8 cellular contexts compared by ENCODE assay signal in the genomic region with DNA sequence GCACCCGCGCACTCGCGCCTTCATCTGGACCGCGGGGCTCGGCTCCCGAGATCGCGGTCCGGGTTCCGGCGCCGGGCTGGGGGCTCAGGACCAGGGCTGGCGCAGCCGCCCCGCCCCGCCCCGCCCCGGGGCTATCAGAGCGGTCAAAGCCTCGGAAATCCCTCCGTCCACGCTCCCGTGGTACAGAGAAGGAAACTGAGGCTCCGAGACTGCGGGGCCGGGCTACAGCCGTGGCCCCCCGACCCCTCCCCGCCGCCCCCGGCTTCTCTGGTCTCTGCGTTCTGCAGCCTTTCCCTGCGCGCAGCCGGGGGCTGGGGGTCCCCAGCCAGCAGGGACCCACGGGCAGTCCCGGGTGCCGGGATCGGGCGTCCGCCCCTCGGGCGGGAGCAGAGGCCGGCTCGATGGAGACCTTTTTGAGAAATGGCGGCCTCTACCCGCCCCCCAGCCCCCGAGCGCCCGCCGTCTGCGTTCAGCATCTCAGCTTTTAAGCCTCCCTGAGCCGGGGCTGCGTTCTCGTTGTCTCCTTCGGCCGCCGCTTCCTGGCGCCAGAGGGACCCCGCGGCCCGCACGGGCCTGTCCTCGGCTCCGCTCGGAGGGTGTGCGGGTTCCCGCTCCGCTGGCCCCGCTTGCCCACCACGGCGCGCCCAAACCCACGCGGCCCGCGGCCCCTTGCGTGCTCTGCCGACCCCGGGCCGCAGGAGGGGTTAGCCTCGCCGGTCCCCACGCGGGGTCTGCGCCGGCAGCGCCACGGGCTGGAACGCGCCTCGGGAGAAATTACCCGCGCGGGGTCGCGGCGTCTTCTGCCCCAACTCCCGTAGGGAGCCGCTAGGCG. TPM values are rescaled to one million over a fixed set of nuclear protein-coding genes. Genes with fewer than 3 reads are reported as not detected.
A peak's percentile ranks its signal among the peaks of the same experiment; 100 is the strongest.
DNase-seq lines count a peak whose midpoint lies in the region; ATAC-seq, FAIRE-seq and TF ChIP-seq lines count a peak whose summit lies in the region.

No MANE protein-coding gene starts in this region.

- no peak for FAIRE-seq in bronchial epithelial cell (lab: Jason Lieb, UNC)

- peaks cover 0 to 28% (median 0%) of the 10 kb centered on the region in 4 donors for H3K4me1 ChIP-seq in right lobe of liver
- H3K4me1 ChIP-seq in tibial nerve: peaks cover 0 to 49% (median 40%) of the 10 kb centered on the region in 4 donors

- intact Hi-C loops in right lobe of liver (cut with DNase I): no loop called here
- intact Hi-C loops in lower leg skin (cut with DNase I; ENCODE audit: low total_unique reads): no loop called here

- no peaks in the 10 kb centered on the region for H3K36me3 Mint-ChIP-seq in T-helper 2 cell treated with Interferon-gamma antibody and Interleukin-4, amounts not matched to agents 5 μg/mL and 100 μg/mL, for 36 hours (ENCODE audit: low read depth)

- H3K9me3 Mint-ChIP-seq in T-helper 2 cell treated with Interferon-gamma antibody and Interleukin-4, amounts not matched to agents 5 μg/mL and 100 μg/mL, for 36 hours: no peaks in the 10 kb centered on the region

- peaks cover 12% of the 10 kb centered on the region for H3K4me1 Mint-ChIP-seq in T-helper 2 cell treated with Interferon-gamma antibody and Interleukin-4, amounts not matched to agents 5 μg/mL and 100 μg/mL, for 36 hours (ENCODE audit: low read depth)

- TF ChIP-seq POLR2A in right lobe of liver (IDR thresholded peaks at IDR 0.05) (no peak), tibial nerve (IDR thresholded peaks at IDR 0.05) (no peak), lower leg skin (IDR thresholded peaks at IDR 0.05) (no peak)

- peak; percentile 94 for DNase-seq in NCI-H82 (lab: John Stamatoyannopoulos, UW)
- no peak for DNase-seq in bronchial epithelial cell (ENCODE audit: low read depth)
- DNase-seq in right lobe of liver: no peak
- no peak for DNase-seq in tibial nerve (ENCODE audit: low spot score in 2 of 2)
- no peak for DNase-seq in T-helper 2 cell treated with Interferon-gamma antibody and Interleukin-4, amounts not matched to agents 5 μg/mL and 100 μg/mL, for 36 hours (ENCODE audit: low spot score)
- DNase-seq in lower leg skin (ENCODE audit: low spot score in 2 of 2): no peak
- DNase-seq in NCI-H1048 (lab: John Stamatoyannopoulos, UW): no peak

- no peak for TF ChIP-seq EP300 in tibial nerve (IDR thresholded peaks at IDR 0.05)

- WGBS in right lobe of liver (ENCODE audit: insufficient coverage, low coverage, low lambda C conversion rate, missing lambda C conversion rate): 6% methylated on average over 16 of the region's 103 CpGs
- WGBS in tibial nerve, 2 donors: 1% methylated on average over 14 to 37 of the region's 103 CpGs
- 1 to 2% methylated on average over 44 to 46 of the region's 103 CpGs for WGBS in lower leg skin, 2 donors

- no peaks in the 10 kb centered on the region for H3K36me3 ChIP-seq in bronchial epithelial cell (ENCODE audit: control insufficient read depth, insufficient read depth, low read length)
- no peaks in the 10 kb centered on the region for H3K36me3 ChIP-seq in right lobe of liver
- H3K36me3 ChIP-seq in tibial nerve: no peaks in the 10 kb centered on the region

- H3K27me3 Mint-ChIP-seq in T-helper 2 cell treated with Interferon-gamma antibody and Interleukin-4, amounts not matched to agents 5 μg/mL and 100 μg/mL, for 36 hours (ENCODE audit: low read depth): peaks cover 63% of the 10 kb centered on the region

- ATAC-seq in right lobe of liver: peak in 2 of 4 donors; percentile 45

- no peaks in the 10 kb centered on the region for H3K9me3 ChIP-seq in right lobe of liver
- no peaks in the 10 kb centered on the region for H3K9me3 ChIP-seq in tibial nerve

- H3K4me3 ChIP-seq in GM12875 (ENCODE audit: low read depth, low read length): no peak overlapping the region
- H3K4me3 ChIP-seq in bronchial epithelial cell (ENCODE audit: low read depth, low read length): no peak overlapping the region
- no peak overlapping the region for H3K4me3 ChIP-seq in right lobe of liver
- peak overlapping the region in 1 of 4 donors; percentile 44 for H3K4me3 ChIP-seq in tibial nerve
- no peak overlapping the region for H3K4me3 ChIP-seq in lower leg skin (ENCODE audit: low read depth, poor library complexity, severe bottlenecking)

- TF ChIP-seq CTCF in GM12875 (IDR thresholded peaks at IDR 0.05; ENCODE audit: borderline replicate concordance, insufficient read depth, low read depth, low read length) (peak; percentile 32; the same call in 1 of the 2 replicates), bronchial epithelial cell (IDR thresholded peaks at IDR 0.05; ENCODE audit: insufficient read depth, low read length, severe bottlenecking) (peak; percentile 54), right lobe of liver (IDR thresholded peaks at IDR 0.05) (peak in 3 of 4 donors; percentile 13 to 34 (median 22)), tibial nerve (IDR thresholded peaks at IDR 0.05) (peak; percentile 12 to 59 (median 45)), lower leg skin (IDR thresholded peaks at IDR 0.05) (no peak)

- no peak overlapping the region for H3K27ac Mint-ChIP-seq in T-helper 2 cell treated with Interferon-gamma antibody and Interleukin-4, amounts not matched to agents 5 μg/mL and 100 μg/mL, for 36 hours

- H3K27ac ChIP-seq in right lobe of liver (no peak overlapping the region), tibial nerve (no peak overlapping the region)

- H3K4me3 Mint-ChIP-seq in T-helper 2 cell treated with Interferon-gamma antibody and Interleukin-4, amounts not matched to agents 5 μg/mL and 100 μg/mL, for 36 hours: no peak overlapping the region

- H3K27me3 ChIP-seq in bronchial epithelial cell (ENCODE audit: control insufficient read depth, insufficient read depth, low read length) (peaks cover 59% of the 10 kb centered on the region), right lobe of liver (peaks cover 0 to 40% of the 10 kb centered on the region in 2 donors), tibial nerve (peaks cover 3 to 96% of the 10 kb centered on the region in 2 donors)

RNA-seq across cellular contexts. Expression of gene NPTX1, which starts 1.5 kb away (rescaled TPM):
- total RNA-seq in bronchial epithelial cell (under 0.01 TPM in 1 of 2 replicates, not detected in the other), right lobe of liver (under 1 TPM in 1 of 6 experiments, not detected in 5; 0.06 TPM), tibial nerve (under 1 TPM in 2 of 4 donors, not detected in 2; 0.21 to 0.59 TPM), lower leg skin (1 to 10 TPM; 1.1 to 2.6 (median 2.3) TPM)

Comparison
In these comparisons a context has a peak if more than half of its experiments do, and no peak if none do; other contexts are left out.
1. CTCF ChIP-seq: peak in GM12875 (single experiment), bronchial epithelial cell (single experiment), right lobe of liver (3 of 4) and tibial nerve (5 of 5); none in lower leg skin (0 of 3).